1 cellular context compared by ENCODE assay signal in the genomic region with DNA sequence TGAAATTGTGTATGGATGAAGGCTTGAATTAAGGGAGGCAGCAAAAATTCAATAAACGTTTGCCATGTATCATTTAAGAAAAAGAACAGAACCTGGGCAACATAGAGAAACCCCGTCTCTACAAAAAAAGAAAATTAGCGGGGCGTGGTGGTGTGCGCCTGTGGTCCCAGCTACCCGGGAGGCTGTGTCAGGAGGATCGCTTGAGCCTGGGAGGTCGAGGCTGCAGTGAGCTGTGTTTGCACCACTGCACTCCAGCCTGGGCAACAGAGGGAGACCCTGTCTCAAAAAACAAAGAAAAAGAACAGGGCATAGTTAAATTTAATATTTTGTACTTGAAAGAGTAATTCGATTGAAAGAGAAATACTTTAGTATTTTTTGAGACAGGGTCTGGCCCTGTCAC.
TF ChIP-seq lines count a peak whose summit lies in the region.

No MANE protein-coding gene starts in this region.

TF ChIP-seq in H1, 55 proteins besides CTCF, POLR2A, EP300 and RAD21:
- TF ChIP-seq JUN (IDR thresholded peaks at IDR 0.05; ENCODE audit: low read depth, low read length) (no peak), SIRT6 (IDR thresholded peaks at IDR 0.05; ENCODE audit: low read length) (no peak), KDM5A (IDR thresholded peaks at IDR 0.05; ENCODE audit: low read length) (no peak), CBX5 (IDR thresholded peaks at IDR 0.05; ENCODE audit: low read depth, low read length) (no peak), PHF8 (conservative IDR thresholded peaks at IDR 0.05; ENCODE audit: low read depth, low read length) (no peak), RXRA (IDR thresholded peaks at IDR 0.05; ENCODE audit: insufficient read depth, low read depth, low read length) (no peak), KDM1A (IDR thresholded peaks at IDR 0.05; ENCODE audit: borderline replicate concordance, low read length) (no peak), SAP30 (IDR thresholded peaks at IDR 0.05; ENCODE audit: insufficient read depth, insufficient replicate concordance, low read length) (no peak)
